ENCODE assay signal across 15 cellular contexts in genomic region chr12:47822386-47822785, GRCh38. TPM values are rescaled to one million over a fixed set of nuclear protein-coding genes. Genes with fewer than 3 reads are reported as not detected.
DNase-seq lines count a peak whose midpoint lies in the region; ATAC-seq and TF ChIP-seq lines count a peak whose summit lies in the region.
"Had no signal": no experiment of that assay in that cellular context is flagged by ENCODE, and none has a peak within 500 bp of the region (broad histone marks: within the 10 kb centered on the region; RNA-seq: fewer than 3 reads in every experiment).

No MANE protein-coding gene starts in this region.

- peaks cover 55% of the 10 kb centered on the region for H3F3A ChIP-seq in PC-9 (ENCODE audit: insufficient read depth, low read depth)

- BruUV-seq in PC-9 (replicated peaks; lab: Mats Ljungman, UMichigan) = no TSS peak

- DNase-seq in CD4-positive, CD25-positive, alpha-beta regulatory T cell = no peak
- DNase-seq in PC-9 = no peak
- DNase-seq in esophagus muscularis mucosa (ENCODE audit: extremely low spot score) = no peak
- peak in 1 of 2 donors; percentile 24 for DNase-seq in psoas muscle
- DNase-seq in NCI-H1105 treated with DMSO at 0.1 percent for 48 hours (lab: John Stamatoyannopoulos, UW) = no peak
- no peak for DNase-seq in pons (ENCODE audit: low spot score)
- DNase-seq: COR-L47; NCI-H187 treated with DMSO at 0.1 percent for 48 hours; SHP77; stimulated activated naive CD4-positive, alpha-beta T cell had no signal

- POLR2A ChIA-PET in PC-9 (lab: Charles Lee; ENCODE audit: unreplicated experiment) = no interaction called here

- CTCF ChIA-PET in PC-9 (lab: Charles Lee) = interaction anchor here (1.2 kb wide), 1 partner anchor 14 kb away, joined by 4 read pairs; no protein-coding TSS in a partner anchor

- H3K27me3 Mint-ChIP-seq in CD4-positive, CD25-positive, alpha-beta regulatory T cell = no peaks in the 10 kb centered on the region

- H4K20me1 ChIP-seq in PC-9 (ENCODE audit: insufficient read depth) = no peaks in the 10 kb centered on the region; the same call in 1 of the 2 replicates

- peak overlapping the region; percentile 70 to 97 (median 95) for H3K27ac Mint-ChIP-seq in CD4-positive, CD25-positive, alpha-beta regulatory T cell

- no peak overlapping the region for H2AFZ ChIP-seq in PC-9

- WGBS in esophagus muscularis mucosa = 45% methylated on average over 2 of the region's 2 CpGs
- WGBS in psoas muscle, 3 donors = 43 to 68% (median 50%) methylated on average over 2 of the region's 2 CpGs

- no peaks in the 10 kb centered on the region for H3K9me2 ChIP-seq in PC-9 (ENCODE audit: insufficient read depth)

- no peak overlapping the region for H3K4me3 ChIP-seq in CD4-positive, CD25-positive, alpha-beta regulatory T cell (ENCODE audit: low read depth, low read length)
- H3K4me3 ChIP-seq in PC-9 = no peak overlapping the region
- no peak overlapping the region for H3K4me3 ChIP-seq in esophagus muscularis mucosa
- no peak overlapping the region for H3K4me3 ChIP-seq in psoas muscle
- H3K4me3 ChIP-seq: GM12878 had no signal

- no peaks in the 10 kb centered on the region for H3K27me3 ChIP-seq in CD4-positive, CD25-positive, alpha-beta regulatory T cell (ENCODE audit: control insufficient read depth, insufficient read depth, low read length)
- H3K27me3 ChIP-seq in PC-9 (ENCODE audit: insufficient read depth, low read depth) = no peaks in the 10 kb centered on the region
- H3K27me3 ChIP-seq in esophagus muscularis mucosa = no peaks in the 10 kb centered on the region
- H3K27me3 ChIP-seq in psoas muscle (ENCODE audit: insufficient read depth in 3 of 3, low read length in 2 of 3) = no peaks in the 10 kb centered on the region

- H3K27ac ChIP-seq in CD4-positive, CD25-positive, alpha-beta regulatory T cell (ENCODE audit: insufficient read depth, low read length, poor library complexity, severe bottlenecking) = peak overlapping the region; percentile 42
- H3K27ac ChIP-seq in PC-9 (peak overlapping the region; percentile 80; the same call in 1 of the 2 replicates), esophagus muscularis mucosa (replicated peaks in 1 of 4) (peak overlapping the region; percentile 92 to 99 (median 98)), psoas muscle (peak overlapping the region; percentile 91)

- no peak for TF ChIP-seq POLR2A in esophagus muscularis mucosa (IDR thresholded peaks at IDR 0.05; ENCODE audit: low read depth)

- H3K36me3 Mint-ChIP-seq in CD4-positive, CD25-positive, alpha-beta regulatory T cell = no peaks in the 10 kb centered on the region

- no peaks in the 10 kb centered on the region for H3K9me3 Mint-ChIP-seq in CD4-positive, CD25-positive, alpha-beta regulatory T cell

- H3K4me1 ChIP-seq in CD4-positive, CD25-positive, alpha-beta regulatory T cell (ENCODE audit: control insufficient read depth, insufficient read depth, low read length, poor library complexity, severe bottlenecking) = peaks cover 69% of the 10 kb centered on the region
- H3K4me1 ChIP-seq in PC-9 (replicated peaks; ENCODE audit: insufficient read depth) = peaks cover 80% of the 10 kb centered on the region
- H3K4me1 ChIP-seq in esophagus muscularis mucosa = peaks cover 81 to 89% (median 84%) of the 10 kb centered on the region in 4 donors
- H3K4me1 ChIP-seq in psoas muscle = peaks cover 29% of the 10 kb centered on the region

- H3K36me3 ChIP-seq in CD4-positive, CD25-positive, alpha-beta regulatory T cell (ENCODE audit: control insufficient read depth, insufficient read depth, low read length) = no peaks in the 10 kb centered on the region
- H3K36me3 ChIP-seq in PC-9 (ENCODE audit: low read depth) (no peaks in the 10 kb centered on the region), esophagus muscularis mucosa (peaks cover 0 to 10% (median 0%) of the 10 kb centered on the region in 4 donors), psoas muscle (ENCODE audit: insufficient read depth in 1 of 2, low read depth in 1 of 2) (no peaks in the 10 kb centered on the region)

- intact Hi-C loops in PC-9 (cut with micrococcal nuclease; ENCODE audit: unreplicated experiment) (loop anchor here (10.0 kb wide), 1 partner anchor 548 kb away; no protein-coding TSS in a partner anchor), esophagus muscularis mucosa (cut with DNase I) (no loop called here), psoas muscle (cut with DNase I) (no loop called here)

- TF ChIP-seq EP300 in esophagus muscularis mucosa (IDR thresholded peaks at IDR 0.05) = no peak

- peak overlapping the region; percentile 99 for H3K4me2 ChIP-seq in PC-9

- H3K4me1 Mint-ChIP-seq in CD4-positive, CD25-positive, alpha-beta regulatory T cell = peaks cover 19 to 84% (median 56%) of the 10 kb centered on the region in 4 donors

- H3K79me2 ChIP-seq in PC-9 (ENCODE audit: low read depth) = peaks cover 24% of the 10 kb centered on the region

- no peak for TF ChIP-seq CTCF in PC-9 (conservative IDR thresholded peaks at IDR 0.05)
- no peak for TF ChIP-seq CTCF in esophagus muscularis mucosa (IDR thresholded peaks at IDR 0.05)
- TF ChIP-seq CTCF in psoas muscle (IDR thresholded peaks at IDR 0.05) = no peak

- H3K9me3 ChIP-seq in CD4-positive, CD25-positive, alpha-beta regulatory T cell (ENCODE audit: control insufficient read depth in 2 of 2, low read length in 2 of 2) = no peaks in the 10 kb centered on the region
- no peaks in the 10 kb centered on the region for H3K9me3 ChIP-seq in PC-9 (ENCODE audit: insufficient read depth, low read depth)
- no peaks in the 10 kb centered on the region for H3K9me3 ChIP-seq in esophagus muscularis mucosa
- H3K9me3 ChIP-seq in psoas muscle = no peaks in the 10 kb centered on the region

- H3K4me3 Mint-ChIP-seq in CD4-positive, CD25-positive, alpha-beta regulatory T cell = peak overlapping the region; percentile 20 to 93 (median 53)

- no peak for ATAC-seq in CD4-positive, CD25-positive, alpha-beta regulatory T cell (ENCODE audit: low read depth in 2 of 2)
- ATAC-seq in psoas muscle (no peak), HG03280 (IDR thresholded peaks at IDR 0.05; ENCODE audit: unreplicated experiment) (no peak), GM18517 (IDR thresholded peaks at IDR 0.05; ENCODE audit: unreplicated experiment) (no peak)
- ATAC-seq: activated CD4-positive, CD25-positive, alpha-beta regulatory T cell treated with anti-CD3 and anti-CD28 coated beads, Interleukin-2, amount 50 U/mL, for 24 hours; GM12878; left lobe of liver had no signal

RNA-seq across cellular contexts. Expression of gene HDAC7, which starts 2.7 kb away (rescaled TPM):
- 163 TPM for total RNA-seq in CD4-positive, CD25-positive, alpha-beta regulatory T cell
- 10 to 100 TPM; 14.0 to 15.4 (median 15.3) TPM for polyA plus RNA-seq in CD4-positive, CD25-positive, alpha-beta regulatory T cell
- total RNA-seq in PC-9 (2021) = 106 and 114 TPM in 2 replicates
- total RNA-seq in esophagus muscularis mucosa = 100 to 1,000 TPM in 1 of 4 donors, 10 to 100 TPM in 3; 58.3 to 105 (median 82.5) TPM
- total RNA-seq in psoas muscle = 10 to 100 TPM; 21.4 to 27.8 (median 23.5) TPM
- 10 to 100 TPM; 11.0 to 25.2 (median 13.6) TPM for polyA plus RNA-seq in psoas muscle

RNA-seq across cellular contexts. Expression of gene SLC48A1, which starts 49.3 kb away (rescaled TPM):
- 4.9 TPM for total RNA-seq in CD4-positive, CD25-positive, alpha-beta regulatory T cell
- polyA plus RNA-seq in CD4-positive, CD25-positive, alpha-beta regulatory T cell = 10 to 100 TPM in 1 of 4 donors, 1 to 10 TPM in 3; 7.3 to 12.7 (median 8.7) TPM
- 76.4 and 108 TPM in 2 replicates for total RNA-seq in PC-9 (2021)
- total RNA-seq in esophagus muscularis mucosa = 10 to 100 TPM; 34.5 to 56.0 (median 40.7) TPM
- 10 to 100 TPM; 21.8 to 28.7 (median 27.3) TPM for total RNA-seq in psoas muscle
- polyA plus RNA-seq in psoas muscle = 10 to 100 TPM; 12.7 to 23.5 (median 19.6) TPM

Comparison
In these comparisons a context has a peak if more than half of its experiments do, and no peak if none do; other contexts are left out.
1. H3K27ac ChIP-seq: peak in every context shown above with its lines; median percentile 98 in esophagus muscularis mucosa; 91 in psoas muscle; 80 in PC-9; 42 in CD4-positive, CD25-positive, alpha-beta regulatory T cell.